In the genomic region with DNA sequence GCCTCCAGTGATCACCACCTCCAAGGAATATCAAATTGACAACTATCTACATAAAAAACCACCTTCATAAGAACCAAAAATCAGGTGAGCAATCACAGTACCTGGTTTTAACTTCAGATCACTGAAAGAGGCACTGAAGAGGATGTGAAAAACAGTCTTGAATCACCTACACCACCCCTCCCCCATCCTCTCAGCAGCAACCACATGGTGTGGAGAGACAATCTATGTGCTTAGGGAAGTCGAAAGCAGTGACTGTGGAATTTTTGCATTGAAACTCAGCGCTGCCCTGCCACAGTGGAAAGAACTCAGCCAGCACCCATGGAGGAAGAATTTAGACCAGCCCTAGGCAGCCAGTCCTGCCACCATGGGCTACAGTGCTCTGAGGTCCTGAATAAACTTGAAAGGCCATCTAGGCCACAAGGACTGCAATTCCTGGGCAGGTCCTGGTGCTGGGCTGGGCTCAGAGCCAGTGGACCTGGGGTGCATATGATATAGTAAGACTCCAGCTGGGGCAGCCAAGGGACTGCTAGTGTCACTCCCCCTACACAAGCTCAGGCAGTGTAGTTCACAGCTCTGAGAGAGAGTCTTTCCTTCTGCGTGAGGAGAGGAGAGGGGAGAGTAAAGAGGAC, we compare ENCODE assay signal across 9 cellular contexts.
DNase-seq lines count a peak whose midpoint lies in the region; ATAC-seq, FAIRE-seq and TF ChIP-seq lines count a peak whose summit lies in the region.
"Had no signal": no experiment of that assay in that cellular context is flagged by ENCODE, and none has a peak within 500 bp of the region (broad histone marks: within the 10 kb centered on the region; RNA-seq: fewer than 3 reads in every experiment).

No MANE protein-coding gene starts in this region.

- peaks cover 24% of the 10 kb centered on the region for H3K4me1 ChIP-seq in MM.1S (ENCODE audit: low read length)
- no peaks in the 10 kb centered on the region for H3K4me1 ChIP-seq in HAP-1
- peaks cover 29% of the 10 kb centered on the region for H3K4me1 ChIP-seq in Caco-2
- H3K4me1 ChIP-seq in ascending aorta = no peaks in the 10 kb centered on the region

- no TSS peak for BruUV-seq in Caco-2 (replicated peaks; lab: Mats Ljungman, UMichigan)

- peak; percentile 85 for FAIRE-seq in GM12891 (lab: Jason Lieb, UNC)

- no peak overlapping the region for H3K27ac Mint-ChIP-seq in Caco-2 (ENCODE audit: unreplicated experiment)

- TF ChIP-seq CTCF in MM.1S (IDR thresholded peaks at IDR 0.05; ENCODE audit: low read length) (no peak), Caco-2 (IDR thresholded peaks at IDR 0.05; ENCODE audit: insufficient read depth in 1 of 2, low read depth in 1 of 2, low read length in 1 of 2, severe bottlenecking in 1 of 2, unreplicated experiment in 1 of 2) (no peak), ascending aorta (IDR thresholded peaks at IDR 0.05) (no peak)

- H3K27me3 Mint-ChIP-seq in Caco-2 (ENCODE audit: insufficient read depth, unreplicated experiment) = no peaks in the 10 kb centered on the region

- DNase-seq in GM12891 (ENCODE audit: insufficient read length, low spot score) (no peak), MM.1S (peak; percentile 64), left cardiac atrium (no peak), HAP-1 (ENCODE audit: low spot score in 2 of 2) (no peak), Caco-2 (no peak), ascending aorta (ENCODE audit: low spot score in 2 of 2) (no peak)
- no peak for DNase-seq in activated effector memory CD4-positive, alpha-beta T cell treated with anti-CD3 and anti-CD28 coated beads, Interleukin-2, amount 50 U/mL, for 16 hours
- DNase-seq: SIG-M5 had no signal

- H3K4me3 ChIP-seq in MM.1S (ENCODE audit: low read length) (no peak overlapping the region), HAP-1 (no peak overlapping the region), Caco-2 (ENCODE audit: low read depth, low read length) (no peak overlapping the region), ascending aorta (no peak overlapping the region)

- H3K27me3 ChIP-seq in MM.1S (replicated peaks; ENCODE audit: insufficient read depth, low read length) (no peaks in the 10 kb centered on the region), HAP-1 (ENCODE audit: low read depth) (no peaks in the 10 kb centered on the region), Caco-2 (replicated peaks; ENCODE audit: control insufficient read depth, insufficient read depth, low read length) (no peaks in the 10 kb centered on the region), ascending aorta (no peaks in the 10 kb centered on the region)

- H3K4me3 Mint-ChIP-seq in Caco-2 (ENCODE audit: unreplicated experiment) = no peak overlapping the region

- peaks cover 27% of the 10 kb centered on the region for H3K4me1 Mint-ChIP-seq in Caco-2 (ENCODE audit: low read depth, unreplicated experiment)

- H3K79me2 ChIP-seq in MM.1S (ENCODE audit: low read length) = peaks cover 21% of the 10 kb centered on the region

- peaks cover 9% of the 10 kb centered on the region; the same call in 1 of the 2 replicates for H3F3A ChIP-seq in MM.1S (ENCODE audit: insufficient read depth, low read length)

- no peak for TF ChIP-seq POLR2A in GM12891 (IDR thresholded peaks at IDR 0.05; ENCODE audit: low read depth, low read length)

- no peak overlapping the region for H3K9ac ChIP-seq in MM.1S (ENCODE audit: low read length)

- no peaks in the 10 kb centered on the region for H4K20me1 ChIP-seq in MM.1S (ENCODE audit: insufficient read depth, low read length)

- H3K27ac ChIP-seq in MM.1S (ENCODE audit: low read length) (peak overlapping the region; percentile 63; the same call in 1 of the 2 replicates), ascending aorta (no peak overlapping the region)

- no peaks in the 10 kb centered on the region for H3K9me3 ChIP-seq in MM.1S (replicated peaks; ENCODE audit: insufficient read depth, low read length)
- no peaks in the 10 kb centered on the region for H3K9me3 ChIP-seq in HAP-1
- 0 out of 2 replicates have a peak, but pooled peaks cover 2% of the 10 kb centered on the region for H3K9me3 ChIP-seq in Caco-2
- no peaks in the 10 kb centered on the region for H3K9me3 ChIP-seq in ascending aorta

- peaks cover 8% of the 10 kb centered on the region for H3K9me3 Mint-ChIP-seq in Caco-2 (ENCODE audit: unreplicated experiment)

- H3K36me3 ChIP-seq in MM.1S (replicated peaks; ENCODE audit: insufficient read depth, low read length) (no peaks in the 10 kb centered on the region; the same call in 1 of the 2 replicates), HAP-1 (replicated peaks) (peaks cover 38% of the 10 kb centered on the region), Caco-2 (ENCODE audit: control insufficient read depth, insufficient read depth, low read length) (peaks cover 6% of the 10 kb centered on the region), ascending aorta (peaks cover 32% of the 10 kb centered on the region in 2 donors)

- CTCF ChIA-PET in Caco-2 (lab: Charles Lee) = no interaction called here

- H3K9me2 ChIP-seq in MM.1S (replicated peaks; ENCODE audit: insufficient read depth, low read length) = no peaks in the 10 kb centered on the region

- peak overlapping the region; percentile 42 for H3K4me2 ChIP-seq in MM.1S (ENCODE audit: low read depth, low read length)

- peaks cover 88% of the 10 kb centered on the region for H3K36me3 Mint-ChIP-seq in Caco-2 (ENCODE audit: insufficient read depth, unreplicated experiment)

- intact Hi-C loops in left cardiac atrium (cut with DNase I) = no loop called here
- intact Hi-C loops in Caco-2 (cut with micrococcal nuclease; ENCODE audit: unreplicated experiment) = no loop called here
- intact Hi-C loops in ascending aorta (cut with DNase I) = no loop called here

- POLR2A ChIA-PET in Caco-2 (lab: Charles Lee) = no interaction called here

- in situ Hi-C loops in HAP-1 (cut with MboI; ENCODE audit: low sequenced_read_pairs) = loop anchor here (25.0 kb wide), 1 partner anchor 436 kb away; no protein-coding TSS in a partner anchor

- ATAC-seq in GM21526 (IDR thresholded peaks at IDR 0.05; ENCODE audit: low FRiP score, unreplicated experiment) = peak; percentile 63
- ATAC-seq in left cardiac atrium = peak; percentile 12 to 39

- no peak overlapping the region for H2AFZ ChIP-seq in MM.1S (ENCODE audit: low read length)

TF ChIP-seq in GM12891, 5 proteins besides CTCF, POLR2A, EP300 and RAD21:
- TF ChIP-seq SPI1 (IDR thresholded peaks at IDR 0.05; ENCODE audit: low read depth, low read length) (peak; percentile 82), POLR2AphosphoS5 (IDR thresholded peaks at IDR 0.05; ENCODE audit: low read depth, low read length) (no peak), POU2F2 (IDR thresholded peaks at IDR 0.05; ENCODE audit: low read depth, low read length) (no peak)
